In genomic region chr11:69883292-69884255, GRCh38 we compare ENCODE assay signal across 19 cellular contexts.
"Had no signal": no experiment of that assay in that cellular context is flagged by ENCODE, and none has a peak within 500 bp of the region (broad histone marks: within the 10 kb centered on the region; RNA-seq: fewer than 3 reads in every experiment).

No MANE protein-coding gene starts in this region.

- DNase-seq: cerebellar nuclear complex; colonic mucosa; dermis blood vessel endothelial cell; erythroblast; foreskin keratinocyte; hypothalamus; nephron progenitor cell; sigmoid colon; stimulated activated CD4-positive, alpha-beta T cell treated with anti-CD3 and anti-CD28 coated beads, Interleukin-12 subunit alpha, Interleukin-12 subunit beta, amount 100 ng/mL, for 4 hours; stimulated activated naive CD4-positive, alpha-beta T cell treated with Interleukin-2 at 50 U/mL for 16 hours; uterus had no signal

- H3K27ac Mint-ChIP-seq: nephron progenitor cell, type B pancreatic cell had no signal

- H3K4me3 Mint-ChIP-seq: nephron progenitor cell, type B pancreatic cell had no signal

- H3K36me3 ChIP-seq: colonic mucosa, heart left ventricle, neutrophil, right atrium auricular region, sigmoid colon, uterus had no signal

- H3K4me3 ChIP-seq: colonic mucosa, heart left ventricle, right atrium auricular region, sigmoid colon, skin epidermis, uterus had no signal

- H3K27ac ChIP-seq: colonic mucosa, foreskin keratinocyte, heart left ventricle, neutrophil, right atrium auricular region, sigmoid colon, skin epidermis, uterus had no signal

- H3K36me3 Mint-ChIP-seq: type B pancreatic cell had no signal

- H3K4me1 ChIP-seq: colonic mucosa, foreskin keratinocyte, heart left ventricle, right atrium auricular region, sigmoid colon, uterus had no signal

- H3K9me3 ChIP-seq: colonic mucosa, heart left ventricle, neutrophil, right atrium auricular region, sigmoid colon, uterus had no signal

- H3K27me3 ChIP-seq: colonic mucosa, foreskin keratinocyte, right atrium auricular region, uterus had no signal

- ATAC-seq: foreskin keratinocyte, heart left ventricle, left lobe of liver had no signal

- H3K9me3 Mint-ChIP-seq: nephron progenitor cell, type B pancreatic cell had no signal

- FAIRE-seq: endothelial cell of umbilical vein, islet of Langerhans had no signal
